Comparison of ENCODE assay signal across 8 cellular contexts in the genomic region with DNA sequence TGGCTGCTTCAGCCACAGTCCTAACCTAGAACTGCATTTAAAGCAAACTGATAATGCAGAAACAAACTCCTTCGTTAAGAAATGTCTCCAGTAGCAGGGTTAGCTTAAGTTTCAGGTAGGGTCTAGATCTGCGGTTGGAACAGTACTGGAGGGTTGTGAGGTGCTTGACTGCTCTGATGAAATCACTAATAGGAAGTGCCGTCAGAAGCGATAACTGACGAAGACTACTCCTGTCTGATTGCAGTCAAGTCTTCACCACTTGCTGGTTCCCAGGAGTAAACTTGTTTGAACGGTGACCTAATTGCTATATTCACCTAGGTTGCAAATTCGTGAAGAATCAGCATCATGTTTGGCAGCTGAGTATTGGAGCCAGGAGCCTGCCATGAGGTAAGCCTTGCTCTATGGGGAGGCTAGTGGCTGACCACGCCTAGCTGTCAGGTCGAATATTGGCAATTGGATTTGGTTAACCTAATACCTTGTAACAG. TPM values are rescaled to one million over a fixed set of nuclear protein-coding genes. Genes with fewer than 3 reads are reported as not detected.
DNase-seq lines count a peak whose midpoint lies in the region; ATAC-seq and TF ChIP-seq lines count a peak whose summit lies in the region.

No MANE protein-coding gene starts in this region.

- H3K27ac Mint-ChIP-seq in GM23338 = peak overlapping the region; percentile 99
- H3K27ac Mint-ChIP-seq in nephron = peak overlapping the region; percentile 92 to 97 (median 96)

- peak overlapping the region; percentile 100 for H3K4me2 ChIP-seq in GM23338

- no peaks in the 10 kb centered on the region for H3K27me3 ChIP-seq in GM23338 (ENCODE audit: insufficient read depth)
- H3K27me3 ChIP-seq in Peyer's patch = no peaks in the 10 kb centered on the region
- no peaks in the 10 kb centered on the region for H3K27me3 ChIP-seq in ectodermal cell (ENCODE audit: control insufficient read depth, insufficient read depth, low read length, poor library complexity, severe bottlenecking)

- no peak for TF ChIP-seq POLR2A in Peyer's patch (IDR thresholded peaks at IDR 0.05)

- 17 to 20% methylated on average over 9 of the region's 9 CpGs for WGBS in ectodermal cell, 2 experiments

- H3K36me3 Mint-ChIP-seq in GM23338 (ENCODE audit: low read depth) (peaks cover 59% of the 10 kb centered on the region), nephron (ENCODE audit: low read depth) (peaks cover 39% of the 10 kb centered on the region)

- peaks cover 22% of the 10 kb centered on the region for H3K79me2 ChIP-seq in GM23338 (replicated peaks; ENCODE audit: insufficient read depth)

- H2AFZ ChIP-seq in GM23338 = no peak overlapping the region

- H3K9me3 Mint-ChIP-seq in GM23338 (peaks cover 8% of the 10 kb centered on the region; the same call in 2 of the 3 replicates), nephron (no peaks in the 10 kb centered on the region)

- H3K27me3 Mint-ChIP-seq in GM23338 (ENCODE audit: insufficient read depth, low read depth, poor library complexity) (peaks cover 74% of the 10 kb centered on the region), nephron (ENCODE audit: low read depth) (no peaks in the 10 kb centered on the region)

- H3K27ac ChIP-seq in GM23338 (ENCODE audit: low read depth) (peak overlapping the region; percentile 96), Peyer's patch (peak overlapping the region; percentile 81 to 90 (median 86)), ectodermal cell (ENCODE audit: insufficient read depth, low read depth, low read length, poor library complexity, severe bottlenecking) (peak overlapping the region; percentile 47)

- DNase-seq in GM23338 (ENCODE audit: low spot score) (no peak), Peyer's patch (no peak), D341Med (ENCODE audit: low spot score) (no peak), NCI-H2171 treated with DMSO at 0.1 percent for 48 hours (lab: John Stamatoyannopoulos, UW) (no peak), NCI-H345 (lab: John Stamatoyannopoulos, UW) (no peak)

- H3K4me1 Mint-ChIP-seq in GM23338 (peaks cover 54% of the 10 kb centered on the region), nephron (peaks cover 49% of the 10 kb centered on the region)

- peak overlapping the region; percentile 99 for H3K4me3 Mint-ChIP-seq in GM23338
- H3K4me3 Mint-ChIP-seq in nephron = peak overlapping the region; percentile 99 to 100 (median 99)

- TF ChIP-seq CTCF in GM23338 (conservative IDR thresholded peaks at IDR 0.05; ENCODE audit: low read depth in 2 of 2) (no peak), Peyer's patch (IDR thresholded peaks at IDR 0.05) (no peak), nephron (IDR thresholded peaks at IDR 0.05; ENCODE audit: unreplicated experiment in 3 of 3) (no peak)

- H3K9me2 ChIP-seq in GM23338 (ENCODE audit: insufficient read depth) = no peaks in the 10 kb centered on the region

- peaks cover 38% of the 10 kb centered on the region for H3K4me1 ChIP-seq in GM23338 (ENCODE audit: insufficient read depth)
- H3K4me1 ChIP-seq in Peyer's patch = peaks cover 0 to 53% (median 4%) of the 10 kb centered on the region in 4 donors
- H3K4me1 ChIP-seq in ectodermal cell (ENCODE audit: control insufficient read depth, insufficient read depth, low read length) = peaks cover 41% of the 10 kb centered on the region

- ATAC-seq in GM23338 (no peak), GM19467 (IDR thresholded peaks at IDR 0.05; ENCODE audit: unreplicated experiment) (no peak)

- peaks cover 56% of the 10 kb centered on the region for H3F3A ChIP-seq in GM23338 (replicated peaks; ENCODE audit: low read depth)

- peaks cover 25% of the 10 kb centered on the region for H4K20me1 ChIP-seq in GM23338 (replicated peaks; ENCODE audit: insufficient read depth)

- H3K36me3 ChIP-seq in GM23338 (ENCODE audit: insufficient read depth) (peaks cover 33% of the 10 kb centered on the region), Peyer's patch (peaks cover 0 to 43% (median 0%) of the 10 kb centered on the region in 3 donors), ectodermal cell (ENCODE audit: control insufficient read depth, insufficient read depth, low read length) (peaks cover 44% of the 10 kb centered on the region)

- H3K9me3 ChIP-seq in Peyer's patch (no peaks in the 10 kb centered on the region), ectodermal cell (ENCODE audit: control insufficient read depth, low read length) (no peaks in the 10 kb centered on the region)

- H3K4me3 ChIP-seq in GM23338 = peak overlapping the region; percentile 100
- peak overlapping the region; percentile 59 to 95 (median 77) for H3K4me3 ChIP-seq in Peyer's patch
- H3K4me3 ChIP-seq in ectodermal cell (ENCODE audit: insufficient read depth, low read depth, low read length) = peak overlapping the region; percentile 84

TF ChIP-seq in GM23338, 12 proteins besides CTCF, POLR2A, EP300 and RAD21 (continues in another document):
- TF ChIP-seq, protein P1, sequence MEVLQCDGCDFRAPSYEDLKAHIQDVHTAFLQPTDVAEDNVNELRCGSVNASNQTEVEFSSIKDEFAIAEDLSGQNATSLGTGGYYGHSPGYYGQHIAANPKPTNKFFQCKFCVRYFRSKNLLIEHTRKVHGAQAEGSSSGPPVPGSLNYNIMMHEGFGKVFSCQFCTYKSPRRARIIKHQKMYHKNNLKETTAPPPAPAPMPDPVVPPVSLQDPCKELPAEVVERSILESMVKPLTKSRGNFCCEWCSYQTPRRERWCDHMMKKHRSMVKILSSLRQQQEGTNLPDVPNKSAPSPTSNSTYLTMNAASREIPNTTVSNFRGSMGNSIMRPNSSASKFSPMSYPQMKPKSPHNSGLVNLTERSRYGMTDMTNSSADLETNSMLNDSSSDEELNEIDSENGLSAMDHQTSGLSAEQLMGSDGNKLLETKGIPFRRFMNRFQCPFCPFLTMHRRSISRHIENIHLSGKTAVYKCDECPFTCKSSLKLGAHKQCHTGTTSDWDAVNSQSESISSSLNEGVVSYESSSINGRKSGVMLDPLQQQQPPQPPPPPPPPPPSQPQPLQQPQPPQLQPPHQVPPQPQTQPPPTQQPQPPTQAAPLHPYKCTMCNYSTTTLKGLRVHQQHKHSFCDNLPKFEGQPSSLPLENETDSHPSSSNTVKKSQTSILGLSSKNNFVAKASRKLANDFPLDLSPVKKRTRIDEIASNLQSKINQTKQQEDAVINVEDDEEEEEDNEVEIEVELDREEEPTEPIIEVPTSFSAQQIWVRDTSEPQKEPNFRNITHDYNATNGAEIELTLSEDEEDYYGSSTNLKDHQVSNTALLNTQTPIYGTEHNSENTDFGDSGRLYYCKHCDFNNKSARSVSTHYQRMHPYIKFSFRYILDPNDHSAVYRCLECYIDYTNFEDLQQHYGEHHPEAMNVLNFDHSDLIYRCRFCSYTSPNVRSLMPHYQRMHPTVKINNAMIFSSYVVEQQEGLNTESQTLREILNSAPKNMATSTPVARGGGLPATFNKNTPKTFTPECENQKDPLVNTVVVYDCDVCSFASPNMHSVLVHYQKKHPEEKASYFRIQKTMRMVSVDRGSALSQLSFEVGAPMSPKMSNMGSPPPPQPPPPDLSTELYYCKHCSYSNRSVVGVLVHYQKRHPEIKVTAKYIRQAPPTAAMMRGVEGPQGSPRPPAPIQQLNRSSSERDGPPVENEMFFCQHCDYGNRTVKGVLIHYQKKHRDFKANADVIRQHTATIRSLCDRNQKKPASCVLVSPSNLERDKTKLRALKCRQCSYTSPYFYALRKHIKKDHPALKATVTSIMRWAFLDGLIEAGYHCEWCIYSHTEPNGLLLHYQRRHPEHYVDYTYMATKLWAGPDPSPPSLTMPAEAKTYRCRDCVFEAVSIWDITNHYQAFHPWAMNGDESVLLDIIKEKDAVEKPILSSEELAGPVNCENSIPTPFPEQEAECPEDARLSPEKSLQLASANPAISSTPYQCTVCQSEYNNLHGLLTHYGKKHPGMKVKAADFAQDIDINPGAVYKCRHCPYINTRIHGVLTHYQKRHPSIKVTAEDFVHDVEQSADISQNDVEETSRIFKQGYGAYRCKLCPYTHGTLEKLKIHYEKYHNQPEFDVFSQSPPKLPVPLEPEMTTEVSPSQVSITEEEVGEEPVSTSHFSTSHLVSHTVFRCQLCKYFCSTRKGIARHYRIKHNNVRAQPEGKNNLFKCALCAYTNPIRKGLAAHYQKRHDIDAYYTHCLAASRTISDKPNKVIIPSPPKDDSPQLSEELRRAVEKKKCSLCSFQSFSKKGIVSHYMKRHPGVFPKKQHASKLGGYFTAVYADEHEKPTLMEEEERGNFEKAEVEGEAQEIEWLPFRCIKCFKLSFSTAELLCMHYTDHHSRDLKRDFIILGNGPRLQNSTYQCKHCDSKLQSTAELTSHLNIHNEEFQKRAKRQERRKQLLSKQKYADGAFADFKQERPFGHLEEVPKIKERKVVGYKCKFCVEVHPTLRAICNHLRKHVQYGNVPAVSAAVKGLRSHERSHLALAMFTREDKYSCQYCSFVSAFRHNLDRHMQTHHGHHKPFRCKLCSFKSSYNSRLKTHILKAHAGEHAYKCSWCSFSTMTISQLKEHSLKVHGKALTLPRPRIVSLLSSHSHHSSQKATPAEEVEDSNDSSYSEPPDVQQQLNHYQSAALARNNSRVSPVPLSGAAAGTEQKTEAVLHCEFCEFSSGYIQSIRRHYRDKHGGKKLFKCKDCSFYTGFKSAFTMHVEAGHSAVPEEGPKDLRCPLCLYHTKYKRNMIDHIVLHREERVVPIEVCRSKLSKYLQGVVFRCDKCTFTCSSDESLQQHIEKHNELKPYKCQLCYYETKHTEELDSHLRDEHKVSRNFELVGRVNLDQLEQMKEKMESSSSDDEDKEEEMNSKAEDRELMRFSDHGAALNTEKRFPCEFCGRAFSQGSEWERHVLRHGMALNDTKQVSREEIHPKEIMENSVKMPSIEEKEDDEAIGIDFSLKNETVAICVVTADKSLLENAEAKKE (CRISPR knock-in tag; IDR thresholded peaks at IDR 0.05) = no peak

RNA-seq across cellular contexts. Expression of gene TRPV2, which starts 24.5 kb away (rescaled TPM):
- total RNA-seq in GM23338 (2014; rRNA removed; shearing (Covaris generic)) = 1.6 and 3.2 TPM in 2 replicates
- 1.7 and 3.7 TPM in 2 replicates for polyA plus RNA-seq in GM23338 (2016; fragmentation: Nextera tagmentation; extraction: Ambion mirVana)
- total RNA-seq in Peyer's patch = 10 to 100 TPM in 2 of 4 donors, 1 to 10 TPM in 2; 3.9 to 19.0 (median 7.7) TPM
- 2.3 TPM for polyA plus RNA-seq in ectodermal cell (2013, experiment 1 of 4)
- polyA plus RNA-seq in ectodermal cell (2013, experiment 2 of 4) = 0.91 TPM
- polyA plus RNA-seq in ectodermal cell (2013, experiment 3 of 4) = 0.96 TPM
- 2.1 TPM for polyA plus RNA-seq in ectodermal cell (2013, experiment 4 of 4)

RNA-seq across cellular contexts. Expression of gene LRRC75A, which starts 52.1 kb away (rescaled TPM):
- 22.3 and 26.2 TPM in 2 replicates for total RNA-seq in GM23338 (2014; rRNA removed; shearing (Covaris generic))
- polyA plus RNA-seq in GM23338 (2016; fragmentation: Nextera tagmentation; extraction: Ambion mirVana) = 5.2 and 5.3 TPM in 2 replicates
- total RNA-seq in Peyer's patch = 100 to 1,000 TPM in 3 of 4 donors, 10 to 100 TPM in 1; 48.7 to 213 (median 187) TPM
- 5.4 TPM for polyA plus RNA-seq in ectodermal cell (2013, experiment 1 of 4)
- polyA plus RNA-seq in ectodermal cell (2013, experiment 2 of 4) = 5.7 TPM
- polyA plus RNA-seq in ectodermal cell (2013, experiment 3 of 4) = 4.1 TPM
- 4.5 TPM for polyA plus RNA-seq in ectodermal cell (2013, experiment 4 of 4)

RNA-seq across cellular contexts. Expression of gene UBB, which starts 59.0 kb away (rescaled TPM):
- 812 and 871 TPM in 2 replicates for total RNA-seq in GM23338 (2014; rRNA removed; shearing (Covaris generic))
- polyA plus RNA-seq in GM23338 (2016; fragmentation: Nextera tagmentation; extraction: Ambion mirVana) = 1,581 and 1,692 TPM in 2 replicates
- total RNA-seq in Peyer's patch = 100 to 1,000 TPM; 574 to 927 (median 633) TPM
- 1,913 TPM for polyA plus RNA-seq in ectodermal cell (2013, experiment 1 of 4)
- 1,887 TPM for polyA plus RNA-seq in ectodermal cell (2013, experiment 2 of 4)
- polyA plus RNA-seq in ectodermal cell (2013, experiment 3 of 4) = 2,235 TPM
- polyA plus RNA-seq in ectodermal cell (2013, experiment 4 of 4) = 2,415 TPM
